ENCODE assay signal across 10 cellular contexts in the genomic region with DNA sequence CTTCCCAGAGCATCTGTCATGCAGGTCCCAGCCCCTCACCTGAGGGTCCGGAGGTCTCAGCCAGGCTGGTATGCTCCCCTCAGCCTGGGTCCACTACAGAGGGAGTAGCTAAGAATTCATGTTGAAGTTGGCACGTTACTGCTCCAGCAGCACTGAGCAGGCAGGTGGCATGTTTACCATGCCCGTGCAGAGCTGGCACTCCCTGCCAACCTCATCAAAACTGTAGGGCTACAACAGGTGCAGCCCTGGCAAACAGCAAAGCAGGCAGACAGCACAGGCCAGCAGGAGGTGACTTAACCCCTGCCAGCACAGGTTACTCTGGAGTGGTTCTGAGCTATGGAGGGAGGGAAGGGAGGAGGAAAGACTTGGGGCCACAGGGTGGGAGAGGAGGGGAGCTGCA. TPM values are rescaled to one million over a fixed set of nuclear protein-coding genes. Genes with fewer than 3 reads are reported as not detected.
DNase-seq lines count a peak whose midpoint lies in the region; ATAC-seq and TF ChIP-seq lines count a peak whose summit lies in the region.
"Had no signal": no experiment of that assay in that cellular context is flagged by ENCODE, and none has a peak within 500 bp of the region (broad histone marks: within the 10 kb centered on the region; RNA-seq: fewer than 3 reads in every experiment).

No MANE protein-coding gene starts in this region.

- H3K4me3 ChIP-seq in OCI-LY3 (ENCODE audit: low read length): no peak overlapping the region
- H3K4me3 ChIP-seq: SJSA1 had no signal

- H3K4me1 ChIP-seq in OCI-LY3 (ENCODE audit: low read length): peaks cover 32% of the 10 kb centered on the region

- H3K4me2 ChIP-seq in OCI-LY3 (ENCODE audit: low read length): no peak overlapping the region

- peak; percentile 77 for ATAC-seq in left colon
- ATAC-seq in GM21360 (IDR thresholded peaks at IDR 0.05; ENCODE audit: unreplicated experiment): no peak
- ATAC-seq in GM21447 (IDR thresholded peaks at IDR 0.05; ENCODE audit: unreplicated experiment): no peak
- ATAC-seq in HG02763 (IDR thresholded peaks at IDR 0.05; ENCODE audit: unreplicated experiment): no peak
- ATAC-seq: activated CD8-positive, alpha-beta T cell treated with anti-CD3 and anti-CD28 coated beads, Interleukin-2, amount 10 ng/mL, durations not matched to agents 7 days and 5 days had no signal

- H4K20me1 ChIP-seq in OCI-LY3 (ENCODE audit: insufficient read depth, low read length): no peaks in the 10 kb centered on the region

- H3K36me3 ChIP-seq in OCI-LY3 (replicated peaks; ENCODE audit: low read depth, low read length): no peaks in the 10 kb centered on the region
- H3K36me3 ChIP-seq: SJSA1 had no signal

- no peak overlapping the region for H2AFZ ChIP-seq in OCI-LY3 (ENCODE audit: low read depth, low read length)

- H3K9me3 ChIP-seq in OCI-LY3 (ENCODE audit: insufficient read depth, low read length): no peaks in the 10 kb centered on the region
- H3K9me3 ChIP-seq: SJSA1 had no signal

- TF ChIP-seq CTCF in 22Rv1 (IDR thresholded peaks at IDR 0.05) (0 out of 2 replicates have a peak, but pooled peaks have one; percentile 6), OCI-LY3 (IDR thresholded peaks at IDR 0.05; ENCODE audit: low read depth, low read length) (peak; percentile 24; the same call in 1 of the 2 replicates)

- peaks cover 12% of the 10 kb centered on the region for H3K27me3 ChIP-seq in OCI-LY3 (ENCODE audit: low read depth, low read length)
- H3K27me3 ChIP-seq: SJSA1 had no signal

- H3K79me2 ChIP-seq in OCI-LY3 (ENCODE audit: low read length): no peaks in the 10 kb centered on the region

- DNase-seq in G401 (ENCODE audit: low spot score) (peak; percentile 97), left colon (peak; percentile 72 to 81), amniotic stem cell (lab: John Stamatoyannopoulos, UW) (no peak)
- DNase-seq: activated CD8-positive, alpha-beta T cell treated with anti-CD3 and anti-CD28 coated beads, Interleukin-2, amount 10 ng/mL, durations not matched to agents 7 days and 5 days had no signal

- in situ Hi-C loops in G401 (cut with HindIII; ENCODE audit: low sequenced_read_pairs): no loop called here

- H3K9ac ChIP-seq in OCI-LY3 (ENCODE audit: low read length): no peak overlapping the region

- no peak overlapping the region for H3K27ac ChIP-seq in 22Rv1
- H3K27ac ChIP-seq in OCI-LY3 (ENCODE audit: low read length): no peak overlapping the region
- H3K27ac ChIP-seq: SJSA1 had no signal

- intact Hi-C loops in left colon (cut with DNase I, micrococcal nuclease): no loop called here

RNA-seq across cellular contexts. Expression of a gene that starts 46.4 kb away (rescaled TPM):
- 6.3 and 8.3 TPM in 2 replicates for total RNA-seq in G401 (2014; rRNA removed; shearing (Covaris generic))
- total RNA-seq in left colon: 10 to 100 TPM; 27.7 to 29.2 TPM

RNA-seq across cellular contexts. Expression of a gene that starts 47.4 kb away (rescaled TPM):
- total RNA-seq in G401 (2014; rRNA removed; shearing (Covaris generic)): 5.4 and 6.2 TPM in 2 replicates
- total RNA-seq in left colon: 1 to 10 TPM in 1 of 2 donors, under 1 TPM in 1; 0.27 to 1.2 TPM
